Comparison of ENCODE assay signal across 32 cellular contexts in genomic region chr1:19350566-19350965, GRCh38.
"Had no signal": no experiment of that assay in that cellular context is flagged by ENCODE, and none has a peak within 500 bp of the region (broad histone marks: within the 10 kb centered on the region; RNA-seq: fewer than 3 reads in every experiment).

No MANE protein-coding gene starts in this region.

- H3K27me3 Mint-ChIP-seq: activated CD4-positive, alpha-beta T cell treated with anti-CD3 and anti-CD28 coated beads, Interleukin-2, amount 10 ng/mL, durations not matched to agents 7 days and 5 days; activated naive CD8-positive, alpha-beta T cell treated with anti-CD3 and anti-CD28 coated beads, Interleukin-2, amount 10 ng/mL, durations not matched to agents 7 days and 5 days; naive B cell; stimulated activated naive B cell treated with anti-CD40 and anti-IgM and Interleukin-4, amounts not matched to agents 10 μg/mL and 1 μg/mL and 100 μg/mL, for 72 hours had no signal

- H3K4me1 Mint-ChIP-seq: activated CD4-positive, alpha-beta T cell treated with anti-CD3 and anti-CD28 coated beads, Interleukin-2, amount 10 ng/mL, durations not matched to agents 7 days and 5 days; activated naive CD8-positive, alpha-beta T cell treated with anti-CD3 and anti-CD28 coated beads, Interleukin-2, amount 10 ng/mL, durations not matched to agents 7 days and 5 days had no signal

- H3K36me3 ChIP-seq: ovary had no signal

- H3K4me1 ChIP-seq: psoas muscle, thyroid gland had no signal

- FAIRE-seq: astrocyte, keratinocyte, small intestine had no signal

- H3K4me3 ChIP-seq: ovary, psoas muscle, sigmoid colon, stomach, thyroid gland, upper lobe of left lung had no signal

- H3K27ac ChIP-seq: brain microvascular endothelial cell, psoas muscle, thyroid gland, upper lobe of left lung had no signal

- H3K9me3 Mint-ChIP-seq: activated CD4-positive, alpha-beta T cell treated with anti-CD3 and anti-CD28 coated beads, Interleukin-2, amount 10 ng/mL, durations not matched to agents 7 days and 5 days; activated naive CD8-positive, alpha-beta T cell treated with anti-CD3 and anti-CD28 coated beads, Interleukin-2, amount 10 ng/mL, durations not matched to agents 7 days and 5 days; activated T-helper 2 cell treated with anti-CD3 and anti-CD28 coated beads, Interferon-gamma antibody, Interleukin-2, Interleukin-4, amounts not matched to agents 10 μg/mL and 5 μg/mL and 100 μg/mL, durations not matched to agents 14 hours and 24 hours and 36 hours; endodermal cell; mesothelial cell of epicardium; naive B cell; nephron progenitor cell; stimulated activated naive B cell treated with anti-CD40 and anti-IgM and Interleukin-4, amounts not matched to agents 10 μg/mL and 1 μg/mL and 100 μg/mL, for 72 hours; T-helper 1 cell treated with Interleukin-12 subunit alpha and Interleukin-12 subunit beta and Interleukin-4 antibody, amounts not matched to agents 30 μg/mL and 1 μg/mL, for 36 hours had no signal

- ATAC-seq: left cardiac atrium; psoas muscle; stimulated activated naive B cell treated with anti-CD40 and anti-IgM and Interleukin-4, amounts not matched to agents 10 μg/mL and 1 μg/mL and 100 μg/mL, for 72 hours had no signal

- H3K4me3 Mint-ChIP-seq: activated CD4-positive, alpha-beta T cell treated with anti-CD3 and anti-CD28 coated beads, Interleukin-2, amount 10 ng/mL, durations not matched to agents 7 days and 5 days; activated naive CD8-positive, alpha-beta T cell treated with anti-CD3 and anti-CD28 coated beads, Interleukin-2, amount 10 ng/mL, durations not matched to agents 7 days and 5 days; endodermal cell; mesothelial cell of epicardium; naive B cell; nephron progenitor cell; stimulated activated naive B cell treated with anti-CD40 and anti-IgM and Interleukin-4, amounts not matched to agents 10 μg/mL and 1 μg/mL and 100 μg/mL, for 72 hours; T-helper 1 cell treated with Interleukin-12 subunit alpha and Interleukin-12 subunit beta and Interleukin-4 antibody, amounts not matched to agents 30 μg/mL and 1 μg/mL, for 36 hours had no signal

- DNase-seq: activated CD4-positive, alpha-beta T cell treated with anti-CD3 and anti-CD28 coated beads for 1 hour; activated CD4-positive, alpha-beta T cell treated with anti-CD3 and anti-CD28 coated beads, Interleukin-2, amount 10 ng/mL, durations not matched to agents 7 days and 5 days; activated naive CD4-positive, alpha-beta T cell; activated naive CD8-positive, alpha-beta T cell treated with anti-CD3 and anti-CD28 coated beads, Interleukin-2, amount 10 ng/mL, durations not matched to agents 7 days and 5 days; activated T-cell treated with anti-CD3 and anti-CD28 coated beads for 4 hours; amniotic stem cell; brain microvascular endothelial cell; endodermal cell; foreskin fibroblast; head of caudate nucleus; hippocampal formation; left cardiac atrium; mammary epithelial cell; naive B cell; nephron progenitor cell; ovary; psoas muscle; sigmoid colon; small intestine; stimulated activated CD4-positive, alpha-beta T cell treated with anti-CD3 and anti-CD28 coated beads, Interleukin-4, amount 100 ng/mL, for 4 hours; stimulated activated CD8-positive, alpha-beta memory T cell treated with anti-CD3 and anti-CD28 coated beads, Interleukin-4, amount 100 ng/mL, for 48 hours; stimulated activated naive B cell treated with anti-CD40 and anti-IgM and Interleukin-4, amounts not matched to agents 10 μg/mL and 1 μg/mL and 100 μg/mL, for 72 hours; stomach; SW 1271; thyroid gland; upper lobe of left lung had no signal

- H3K9me3 ChIP-seq: neutrophil, ovary, psoas muscle, sigmoid colon, stomach, thyroid gland, upper lobe of left lung had no signal

- H3K27me3 ChIP-seq: brain microvascular endothelial cell, neutrophil, ovary, sigmoid colon, stomach, thyroid gland, upper lobe of left lung had no signal

- H3K27ac Mint-ChIP-seq: activated CD4-positive, alpha-beta T cell treated with anti-CD3 and anti-CD28 coated beads, Interleukin-2, amount 10 ng/mL, durations not matched to agents 7 days and 5 days; activated naive CD8-positive, alpha-beta T cell treated with anti-CD3 and anti-CD28 coated beads, Interleukin-2, amount 10 ng/mL, durations not matched to agents 7 days and 5 days; activated T-helper 2 cell treated with anti-CD3 and anti-CD28 coated beads, Interferon-gamma antibody, Interleukin-2, Interleukin-4, amounts not matched to agents 10 μg/mL and 5 μg/mL and 100 μg/mL, durations not matched to agents 14 hours and 24 hours and 36 hours; endodermal cell; stimulated activated naive B cell treated with anti-CD40 and anti-IgM and Interleukin-4, amounts not matched to agents 10 μg/mL and 1 μg/mL and 100 μg/mL, for 72 hours; T-helper 1 cell treated with Interleukin-12 subunit alpha and Interleukin-12 subunit beta and Interleukin-4 antibody, amounts not matched to agents 30 μg/mL and 1 μg/mL, for 36 hours had no signal
